Comparison of ENCODE assay signal across 30 cellular contexts in the genomic region with DNA sequence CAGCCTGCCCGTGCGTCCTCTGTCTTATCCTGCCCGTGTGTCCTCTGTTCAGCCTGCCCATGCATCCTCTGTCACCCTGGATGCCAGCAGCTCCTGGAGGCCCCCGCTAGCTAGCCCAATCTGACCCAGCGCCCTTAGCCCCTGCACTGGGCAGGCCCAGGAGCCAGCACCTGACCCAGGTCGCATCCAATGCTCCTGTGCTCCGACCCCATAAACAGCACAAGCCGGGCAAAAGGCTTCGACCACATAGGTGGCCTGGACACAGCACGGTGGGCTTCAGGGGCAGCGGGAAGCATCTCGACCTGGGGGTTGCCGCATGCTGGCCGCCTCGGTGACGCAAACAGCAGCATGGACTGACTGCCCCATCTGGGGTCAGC. TPM values are rescaled to one million over a fixed set of nuclear protein-coding genes. Genes with fewer than 3 reads are reported as not detected.
"Had no signal": no experiment of that assay in that cellular context is flagged by ENCODE, and none has a peak within 500 bp of the region (broad histone marks: within the 10 kb centered on the region; RNA-seq: fewer than 3 reads in every experiment).

No MANE protein-coding gene starts in this region.

- H3K27me3 ChIP-seq: ovary had no signal

- H3K9me3 ChIP-seq: breast epithelium, ovary, sigmoid colon, suprapubic skin, tibial artery, upper lobe of right lung had no signal

- H3K4me3 Mint-ChIP-seq: activated CD8-positive, alpha-beta T cell treated with anti-CD3 and anti-CD28 coated beads for 36 hours; mesothelial cell of epicardium; T-helper 1 cell treated with Interleukin-12 subunit alpha and Interleukin-12 subunit beta and Interleukin-4 antibody, amounts not matched to agents 30 μg/mL and 1 μg/mL, for 36 hours had no signal

- H3K4me1 Mint-ChIP-seq: mesothelial cell of epicardium had no signal

- H3K27me3 Mint-ChIP-seq: activated CD8-positive, alpha-beta T cell treated with anti-CD3 and anti-CD28 coated beads for 36 hours had no signal

- H3K4me3 ChIP-seq: breast epithelium, ovary, sigmoid colon, suprapubic skin, tibial artery, upper lobe of right lung had no signal

- H3K4me1 ChIP-seq: breast epithelium, sigmoid colon, suprapubic skin, tibial artery, upper lobe of right lung had no signal

- H3K36me3 ChIP-seq: breast epithelium, ovary, sigmoid colon, suprapubic skin, tibial artery, upper lobe of right lung, WERI-Rb-1 had no signal

- DNase-seq: activated T-cell treated with anti-CD3 and anti-CD28 coated beads, Interleukin-2, amount 50 U/mL, for 48 hours; foreskin fibroblast; head of caudate nucleus; hippocampal formation; left cardiac atrium; mammary epithelial cell; ovary; retina; sigmoid colon; small intestine; stimulated activated CD4-positive, alpha-beta T cell treated with anti-CD3 and anti-CD28 coated beads, Interleukin-4, amount 100 ng/mL, for 4 hours; stimulated activated CD8-positive, alpha-beta memory T cell treated with anti-CD3 and anti-CD28 coated beads, Interleukin-4, amount 100 ng/mL, for 48 hours; T1000; tibial artery; upper lobe of right lung had no signal

- H3K27ac ChIP-seq: breast epithelium, ovary, sigmoid colon, suprapubic skin, tibial artery, upper lobe of right lung, WERI-Rb-1 had no signal

- H3K9me3 Mint-ChIP-seq: activated CD8-positive, alpha-beta T cell treated with anti-CD3 and anti-CD28 coated beads for 36 hours; activated naive CD4-positive, alpha-beta T cell treated with anti-CD3 and anti-CD28 coated beads, Interleukin-2, amount 50 U/mL, for 72 hours; activated T-helper 2 cell treated with anti-CD3 and anti-CD28 coated beads, Interferon-gamma antibody, Interleukin-2, Interleukin-4, amounts not matched to agents 10 μg/mL and 5 μg/mL and 100 μg/mL, durations not matched to agents 14 hours and 24 hours and 36 hours; mesothelial cell of epicardium; T-helper 1 cell treated with Interleukin-12 subunit alpha and Interleukin-12 subunit beta and Interleukin-4 antibody, amounts not matched to agents 30 μg/mL and 1 μg/mL, for 36 hours had no signal

- ATAC-seq: activated CD4-positive, CD25-positive, alpha-beta regulatory T cell treated with anti-CD3 and anti-CD28 coated beads, Interleukin-2, amount 50 U/mL, for 24 hours; left cardiac atrium had no signal

- H3K36me3 Mint-ChIP-seq: activated naive CD4-positive, alpha-beta T cell treated with anti-CD3 and anti-CD28 coated beads, Interleukin-2, amount 50 U/mL, for 72 hours; mesothelial cell of epicardium; naive B cell had no signal

- H3K27ac Mint-ChIP-seq: activated CD8-positive, alpha-beta T cell treated with anti-CD3 and anti-CD28 coated beads for 36 hours; activated T-helper 2 cell treated with anti-CD3 and anti-CD28 coated beads, Interferon-gamma antibody, Interleukin-2, Interleukin-4, amounts not matched to agents 10 μg/mL and 5 μg/mL and 100 μg/mL, durations not matched to agents 14 hours and 24 hours and 36 hours; mesothelial cell of epicardium; T-helper 1 cell treated with Interleukin-12 subunit alpha and Interleukin-12 subunit beta and Interleukin-4 antibody, amounts not matched to agents 30 μg/mL and 1 μg/mL, for 36 hours had no signal

RNA-seq across cellular contexts. Expression of gene CDH15, which starts 13.1 kb away (rescaled TPM):
- total RNA-seq: activated CD8-positive, alpha-beta T cell treated with anti-CD3 and anti-CD28 coated beads for 36 hours; activated T-helper 2 cell treated with anti-CD3 and anti-CD28 coated beads, Interferon-gamma antibody, Interleukin-2, Interleukin-4, amounts not matched to agents 10 μg/mL and 5 μg/mL and 100 μg/mL, durations not matched to agents 14 hours and 24 hours and 36 hours; breast epithelium; endothelial cell of umbilical vein; liver; progenitor cell of endocrine pancreas; sigmoid colon had no signal
- polyA plus RNA-seq: esophagus, keratinocyte, mammary epithelial cell had no signal

RNA-seq across cellular contexts. Expression of gene SLC22A31, which starts 15.7 kb away (rescaled TPM):
- total RNA-seq: breast epithelium, endothelial cell of umbilical vein, sigmoid colon had no signal
- polyA plus RNA-seq: keratinocyte, mammary epithelial cell had no signal
